ENCODE assay signal across 1 cellular context in the genomic region with DNA sequence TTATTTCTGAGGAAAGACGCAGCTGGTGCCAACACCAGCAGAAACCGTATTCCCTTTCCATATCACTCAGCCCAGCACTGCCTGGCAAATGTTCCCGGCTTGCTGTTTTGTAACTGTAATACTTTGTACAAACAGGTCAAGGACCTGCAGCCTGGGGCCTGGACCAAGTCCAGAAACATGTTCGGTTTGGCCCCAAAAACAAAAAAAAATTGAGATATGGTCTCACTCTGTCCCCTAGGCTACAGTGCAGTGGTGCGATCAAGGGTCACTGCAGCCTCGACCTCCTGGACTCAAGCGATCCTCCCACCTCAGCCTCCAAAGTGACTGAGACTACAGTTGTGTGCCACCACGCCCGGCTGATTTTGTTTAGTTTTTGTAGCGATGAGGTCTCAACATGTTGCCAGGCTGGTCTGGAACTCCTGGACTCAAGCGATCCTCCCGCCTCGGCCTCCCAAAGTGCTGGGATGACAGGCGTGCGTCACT.
TF ChIP-seq lines count a peak whose summit lies in the region.

No MANE protein-coding gene starts in this region.

TF ChIP-seq in HepG2, 621 proteins besides CTCF, POLR2A, EP300 and RAD21 (continued from another document and continues in another):
- TF ChIP-seq, protein P1, sequence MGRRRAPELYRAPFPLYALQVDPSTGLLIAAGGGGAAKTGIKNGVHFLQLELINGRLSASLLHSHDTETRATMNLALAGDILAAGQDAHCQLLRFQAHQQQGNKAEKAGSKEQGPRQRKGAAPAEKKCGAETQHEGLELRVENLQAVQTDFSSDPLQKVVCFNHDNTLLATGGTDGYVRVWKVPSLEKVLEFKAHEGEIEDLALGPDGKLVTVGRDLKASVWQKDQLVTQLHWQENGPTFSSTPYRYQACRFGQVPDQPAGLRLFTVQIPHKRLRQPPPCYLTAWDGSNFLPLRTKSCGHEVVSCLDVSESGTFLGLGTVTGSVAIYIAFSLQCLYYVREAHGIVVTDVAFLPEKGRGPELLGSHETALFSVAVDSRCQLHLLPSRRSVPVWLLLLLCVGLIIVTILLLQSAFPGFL (CRISPR knock-in tag; IDR thresholded peaks at IDR 0.05): no peak
- TF ChIP-seq, protein P2, sequence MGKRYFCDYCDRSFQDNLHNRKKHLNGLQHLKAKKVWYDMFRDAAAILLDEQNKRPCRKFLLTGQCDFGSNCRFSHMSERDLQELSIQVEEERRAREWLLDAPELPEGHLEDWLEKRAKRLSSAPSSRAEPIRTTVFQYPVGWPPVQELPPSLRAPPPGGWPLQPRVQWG (CRISPR knock-in tag; IDR thresholded peaks at IDR 0.05; ENCODE audit: borderline replicate concordance, low read depth): no peak
- TF ChIP-seq ZNF713 (CRISPR knock-in tag; IDR thresholded peaks at IDR 0.05) (no peak), GATAD2A (CRISPR knock-in tag; IDR thresholded peaks at IDR 0.05) (no peak; the same call in 1 of the 2 replicates), ZNF30 (CRISPR knock-in tag; IDR thresholded peaks at IDR 0.05) (no peak), ATAD3A (CRISPR knock-in tag; IDR thresholded peaks at IDR 0.05) (no peak), MEIS1 (CRISPR knock-in tag; IDR thresholded peaks at IDR 0.05; ENCODE audit: borderline replicate concordance) (peak; percentile 48; the same call in 1 of the 2 replicates), ZNF10 (CRISPR knock-in tag; IDR thresholded peaks at IDR 0.05; ENCODE audit: borderline replicate concordance, low read depth) (no peak), EHMT2 (IDR thresholded peaks at IDR 0.05; ENCODE audit: borderline replicate concordance, low read depth, low read length) (no peak), ZNF737 (CRISPR knock-in tag; IDR thresholded peaks at IDR 0.05; ENCODE audit: borderline replicate concordance) (no peak), ZBTB8A (CRISPR knock-in tag; IDR thresholded peaks at IDR 0.05; ENCODE audit: borderline replicate concordance, low read depth) (no peak), NCOR1 (IDR thresholded peaks at IDR 0.05; ENCODE audit: borderline replicate concordance, low read length) (peak; percentile 92), ZNF709 (CRISPR knock-in tag; IDR thresholded peaks at IDR 0.05) (peak; percentile 36; the same call in 1 of the 2 replicates), BCL6 (CRISPR knock-in tag; IDR thresholded peaks at IDR 0.05) (peak; percentile 46; the same call in 1 of the 2 replicates), ZNF460 (CRISPR knock-in tag; IDR thresholded peaks at IDR 0.05; ENCODE audit: borderline replicate concordance) (no peak), CCDC6 (CRISPR knock-in tag; IDR thresholded peaks at IDR 0.05) (no peak), HNF4G (IDR thresholded peaks at IDR 0.05; ENCODE audit: borderline replicate concordance, low read depth, low read length) (peak; percentile 95), HNF4G (CRISPR knock-in tag; IDR thresholded peaks at IDR 0.05; ENCODE audit: borderline replicate concordance, low read depth) (0 out of 2 replicates have a peak, but pooled peaks have one; percentile 16), EED (CRISPR knock-in tag; IDR thresholded peaks at IDR 0.05) (no peak), MBNL3 (CRISPR knock-in tag; conservative IDR thresholded peaks at IDR 0.05) (no peak), ISL2 (CRISPR knock-in tag; IDR thresholded peaks at IDR 0.05) (peak; percentile 45; the same call in 1 of the 2 replicates), ZKSCAN5 (CRISPR knock-in tag; IDR thresholded peaks at IDR 0.05) (no peak), SRSF1 (optimal IDR thresholded peaks at IDR 0.05; ENCODE audit: low read depth, low read length) (no peak), NR2C2 (CRISPR knock-in tag; IDR thresholded peaks at IDR 0.05; ENCODE audit: borderline replicate concordance) (peak; percentile 54), ZNF432 (CRISPR knock-in tag; IDR thresholded peaks at IDR 0.05; ENCODE audit: borderline replicate concordance) (no peak), NFE2L2 (IDR thresholded peaks at IDR 0.05; ENCODE audit: low read length) (no peak), ZNF562 (CRISPR knock-in tag; IDR thresholded peaks at IDR 0.05; ENCODE audit: borderline replicate concordance) (no peak), CREB1 (IDR thresholded peaks at IDR 0.05) (no peak), CREB1 (CRISPR knock-in tag; IDR thresholded peaks at IDR 0.05) (no peak), SMAD9 (CRISPR knock-in tag; IDR thresholded peaks at IDR 0.05) (no peak), ZNF496 (CRISPR knock-in tag; IDR thresholded peaks at IDR 0.05; ENCODE audit: insufficient replicate concordance) (no peak), NFIB (CRISPR knock-in tag; IDR thresholded peaks at IDR 0.05; ENCODE audit: borderline replicate concordance) (no peak), ZNF678 (CRISPR knock-in tag; IDR thresholded peaks at IDR 0.05) (no peak), IKZF1 (IDR thresholded peaks at IDR 0.05) (no peak), HOXA7 (CRISPR knock-in tag; IDR thresholded peaks at IDR 0.05) (no peak)
- TF ChIP-seq, protein P3, sequence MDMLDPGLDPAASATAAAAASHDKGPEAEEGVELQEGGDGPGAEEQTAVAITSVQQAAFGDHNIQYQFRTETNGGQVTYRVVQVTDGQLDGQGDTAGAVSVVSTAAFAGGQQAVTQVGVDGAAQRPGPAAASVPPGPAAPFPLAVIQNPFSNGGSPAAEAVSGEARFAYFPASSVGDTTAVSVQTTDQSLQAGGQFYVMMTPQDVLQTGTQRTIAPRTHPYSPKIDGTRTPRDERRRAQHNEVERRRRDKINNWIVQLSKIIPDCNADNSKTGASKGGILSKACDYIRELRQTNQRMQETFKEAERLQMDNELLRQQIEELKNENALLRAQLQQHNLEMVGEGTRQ (IDR thresholded peaks at IDR 0.05; ENCODE audit: low read depth, low read length): no peak
- TF ChIP-seq, protein P3 (CRISPR knock-in tag; IDR thresholded peaks at IDR 0.05; ENCODE audit: borderline replicate concordance): no peak
- TF ChIP-seq, protein P4, sequence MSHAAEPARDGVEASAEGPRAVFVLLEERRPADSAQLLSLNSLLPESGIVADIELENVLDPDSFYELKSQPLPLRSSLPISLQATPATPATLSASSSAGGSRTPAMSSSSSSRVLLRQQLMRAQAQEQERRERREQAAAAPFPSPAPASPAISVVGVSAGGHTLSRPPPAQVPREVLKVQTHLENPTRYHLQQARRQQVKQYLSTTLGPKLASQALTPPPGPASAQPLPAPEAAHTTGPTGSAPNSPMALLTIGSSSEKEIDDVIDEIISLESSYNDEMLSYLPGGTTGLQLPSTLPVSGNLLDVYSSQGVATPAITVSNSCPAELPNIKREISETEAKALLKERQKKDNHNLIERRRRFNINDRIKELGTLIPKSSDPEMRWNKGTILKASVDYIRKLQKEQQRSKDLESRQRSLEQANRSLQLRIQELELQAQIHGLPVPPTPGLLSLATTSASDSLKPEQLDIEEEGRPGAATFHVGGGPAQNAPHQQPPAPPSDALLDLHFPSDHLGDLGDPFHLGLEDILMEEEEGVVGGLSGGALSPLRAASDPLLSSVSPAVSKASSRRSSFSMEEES (CRISPR knock-in tag; IDR thresholded peaks at IDR 0.05): no peak
- TF ChIP-seq, protein P5, sequence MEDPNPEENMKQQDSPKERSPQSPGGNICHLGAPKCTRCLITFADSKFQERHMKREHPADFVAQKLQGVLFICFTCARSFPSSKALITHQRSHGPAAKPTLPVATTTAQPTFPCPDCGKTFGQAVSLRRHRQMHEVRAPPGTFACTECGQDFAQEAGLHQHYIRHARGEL (CRISPR knock-in tag; IDR thresholded peaks at IDR 0.05): no peak
- TF ChIP-seq, protein P6, sequence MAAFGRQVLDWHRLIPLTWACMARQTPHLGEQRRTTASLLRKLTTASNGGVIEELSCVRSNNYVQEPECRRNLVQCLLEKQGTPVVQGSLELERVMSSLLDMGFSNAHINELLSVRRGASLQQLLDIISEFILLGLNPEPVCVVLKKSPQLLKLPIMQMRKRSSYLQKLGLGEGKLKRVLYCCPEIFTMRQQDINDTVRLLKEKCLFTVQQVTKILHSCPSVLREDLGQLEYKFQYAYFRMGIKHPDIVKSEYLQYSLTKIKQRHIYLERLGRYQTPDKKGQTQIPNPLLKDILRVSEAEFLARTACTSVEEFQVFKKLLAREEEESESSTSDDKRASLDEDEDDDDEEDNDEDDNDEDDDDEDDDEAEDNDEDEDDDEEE (CRISPR knock-in tag; IDR thresholded peaks at IDR 0.05): no peak
- TF ChIP-seq, protein P7, sequence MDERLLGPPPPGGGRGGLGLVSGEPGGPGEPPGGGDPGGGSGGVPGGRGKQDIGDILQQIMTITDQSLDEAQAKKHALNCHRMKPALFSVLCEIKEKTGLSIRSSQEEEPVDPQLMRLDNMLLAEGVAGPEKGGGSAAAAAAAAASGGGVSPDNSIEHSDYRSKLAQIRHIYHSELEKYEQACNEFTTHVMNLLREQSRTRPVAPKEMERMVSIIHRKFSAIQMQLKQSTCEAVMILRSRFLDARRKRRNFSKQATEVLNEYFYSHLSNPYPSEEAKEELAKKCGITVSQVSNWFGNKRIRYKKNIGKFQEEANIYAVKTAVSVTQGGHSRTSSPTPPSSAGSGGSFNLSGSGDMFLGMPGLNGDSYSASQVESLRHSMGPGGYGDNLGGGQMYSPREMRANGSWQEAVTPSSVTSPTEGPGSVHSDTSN (CRISPR knock-in tag; IDR thresholded peaks at IDR 0.05): no peak
- TF ChIP-seq, protein P8, sequence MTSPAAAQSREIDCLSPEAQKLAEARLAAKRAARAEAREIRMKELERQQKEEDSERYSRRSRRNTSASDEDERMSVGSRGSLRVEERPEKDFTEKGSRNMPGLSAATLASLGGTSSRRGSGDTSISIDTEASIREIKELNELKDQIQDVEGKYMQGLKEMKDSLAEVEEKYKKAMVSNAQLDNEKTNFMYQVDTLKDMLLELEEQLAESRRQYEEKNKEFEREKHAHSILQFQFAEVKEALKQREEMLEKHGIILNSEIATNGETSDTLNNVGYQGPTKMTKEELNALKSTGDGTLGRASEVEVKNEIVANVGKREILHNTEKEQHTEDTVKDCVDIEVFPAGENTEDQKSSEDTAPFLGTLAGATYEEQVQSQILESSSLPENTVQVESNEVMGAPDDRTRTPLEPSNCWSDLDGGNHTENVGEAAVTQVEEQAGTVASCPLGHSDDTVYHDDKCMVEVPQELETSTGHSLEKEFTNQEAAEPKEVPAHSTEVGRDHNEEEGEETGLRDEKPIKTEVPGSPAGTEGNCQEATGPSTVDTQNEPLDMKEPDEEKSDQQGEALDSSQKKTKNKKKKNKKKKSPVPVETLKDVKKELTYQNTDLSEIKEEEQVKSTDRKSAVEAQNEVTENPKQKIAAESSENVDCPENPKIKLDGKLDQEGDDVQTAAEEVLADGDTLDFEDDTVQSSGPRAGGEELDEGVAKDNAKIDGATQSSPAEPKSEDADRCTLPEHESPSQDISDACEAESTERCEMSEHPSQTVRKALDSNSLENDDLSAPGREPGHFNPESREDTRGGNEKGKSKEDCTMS (CRISPR knock-in tag; conservative IDR thresholded peaks at IDR 0.05): no peak
- TF ChIP-seq, protein P9, sequence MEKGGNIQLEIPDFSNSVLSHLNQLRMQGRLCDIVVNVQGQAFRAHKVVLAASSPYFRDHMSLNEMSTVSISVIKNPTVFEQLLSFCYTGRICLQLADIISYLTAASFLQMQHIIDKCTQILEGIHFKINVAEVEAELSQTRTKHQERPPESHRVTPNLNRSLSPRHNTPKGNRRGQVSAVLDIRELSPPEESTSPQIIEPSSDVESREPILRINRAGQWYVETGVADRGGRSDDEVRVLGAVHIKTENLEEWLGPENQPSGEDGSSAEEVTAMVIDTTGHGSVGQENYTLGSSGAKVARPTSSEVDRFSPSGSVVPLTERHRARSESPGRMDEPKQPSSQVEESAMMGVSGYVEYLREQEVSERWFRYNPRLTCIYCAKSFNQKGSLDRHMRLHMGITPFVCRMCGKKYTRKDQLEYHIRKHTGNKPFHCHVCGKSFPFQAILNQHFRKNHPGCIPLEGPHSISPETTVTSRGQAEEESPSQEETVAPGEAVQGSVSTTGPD (CRISPR knock-in tag; IDR thresholded peaks at IDR 0.05): no peak
- TF ChIP-seq, protein P10, sequence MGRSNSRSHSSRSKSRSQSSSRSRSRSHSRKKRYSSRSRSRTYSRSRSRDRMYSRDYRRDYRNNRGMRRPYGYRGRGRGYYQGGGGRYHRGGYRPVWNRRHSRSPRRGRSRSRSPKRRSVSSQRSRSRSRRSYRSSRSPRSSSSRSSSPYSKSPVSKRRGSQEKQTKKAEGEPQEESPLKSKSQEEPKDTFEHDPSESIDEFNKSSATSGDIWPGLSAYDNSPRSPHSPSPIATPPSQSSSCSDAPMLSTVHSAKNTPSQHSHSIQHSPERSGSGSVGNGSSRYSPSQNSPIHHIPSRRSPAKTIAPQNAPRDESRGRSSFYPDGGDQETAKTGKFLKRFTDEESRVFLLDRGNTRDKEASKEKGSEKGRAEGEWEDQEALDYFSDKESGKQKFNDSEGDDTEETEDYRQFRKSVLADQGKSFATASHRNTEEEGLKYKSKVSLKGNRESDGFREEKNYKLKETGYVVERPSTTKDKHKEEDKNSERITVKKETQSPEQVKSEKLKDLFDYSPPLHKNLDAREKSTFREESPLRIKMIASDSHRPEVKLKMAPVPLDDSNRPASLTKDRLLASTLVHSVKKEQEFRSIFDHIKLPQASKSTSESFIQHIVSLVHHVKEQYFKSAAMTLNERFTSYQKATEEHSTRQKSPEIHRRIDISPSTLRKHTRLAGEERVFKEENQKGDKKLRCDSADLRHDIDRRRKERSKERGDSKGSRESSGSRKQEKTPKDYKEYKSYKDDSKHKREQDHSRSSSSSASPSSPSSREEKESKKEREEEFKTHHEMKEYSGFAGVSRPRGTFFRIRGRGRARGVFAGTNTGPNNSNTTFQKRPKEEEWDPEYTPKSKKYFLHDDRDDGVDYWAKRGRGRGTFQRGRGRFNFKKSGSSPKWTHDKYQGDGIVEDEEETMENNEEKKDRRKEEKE (IDR thresholded peaks at IDR 0.05): no peak
